ENCODE assay signal across 13 cellular contexts in the genomic region with DNA sequence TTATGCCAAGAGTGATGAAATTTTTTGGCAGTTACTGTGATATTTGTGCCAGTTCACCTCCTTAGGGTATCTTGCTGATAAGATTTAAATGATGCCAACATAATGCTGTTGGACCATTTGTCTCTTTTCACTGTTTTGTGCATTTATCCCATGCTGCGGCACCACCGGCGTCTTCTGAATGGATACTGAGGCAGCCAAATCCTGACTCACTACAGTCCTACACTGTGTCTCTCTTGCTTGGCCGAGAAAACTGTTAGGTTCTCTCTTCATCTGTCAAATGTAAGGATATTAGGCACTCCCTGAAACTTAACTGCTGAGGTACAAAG.
"Had no signal": no experiment of that assay in that cellular context is flagged by ENCODE, and none has a peak within 500 bp of the region (broad histone marks: within the 10 kb centered on the region; RNA-seq: fewer than 3 reads in every experiment).

No MANE protein-coding gene starts in this region.

- ATAC-seq: activated CD4-positive, CD25-positive, alpha-beta regulatory T cell treated with anti-CD3 and anti-CD28 coated beads, Interleukin-2, amount 50 U/mL, for 24 hours had no signal

- H3K4me3 Mint-ChIP-seq: activated naive CD8-positive, alpha-beta T cell treated with anti-CD3 and anti-CD28 coated beads for 36 hours; memory B cell; type B pancreatic cell had no signal

- H3K9me3 Mint-ChIP-seq: activated naive CD8-positive, alpha-beta T cell treated with anti-CD3 and anti-CD28 coated beads for 36 hours; memory B cell; type B pancreatic cell had no signal

- H3K79me2 ChIP-seq: parathyroid adenoma had no signal

- H3K9ac ChIP-seq: parathyroid adenoma had no signal

- H3K36me3 Mint-ChIP-seq: activated naive CD8-positive, alpha-beta T cell treated with anti-CD3 and anti-CD28 coated beads for 36 hours; type B pancreatic cell had no signal

- H3K4me3 ChIP-seq: colonic mucosa, skin epidermis had no signal

- H3K4me1 Mint-ChIP-seq: activated naive CD8-positive, alpha-beta T cell treated with anti-CD3 and anti-CD28 coated beads for 36 hours; memory B cell had no signal

- H3K27me3 ChIP-seq: colonic mucosa had no signal

- H3K36me3 ChIP-seq: colonic mucosa had no signal

- DNase-seq: activated CD4-positive, alpha-beta T cell treated with anti-CD3 and anti-CD28 coated beads, Interleukin-2, amount 50 U/mL, for 4 hours; activated gamma-delta T cell; activated naive CD8-positive, alpha-beta T cell treated with anti-CD3 and anti-CD28 coated beads for 36 hours; activated T-cell treated with anti-CD3 and anti-CD28 coated beads, Interleukin-2, amount 50 U/mL, for 1 hour; colonic mucosa; effector CD8-positive, alpha-beta T cell; SHP77 treated with DMSO at 0.1 percent for 48 hours; stimulated activated CD4-positive, alpha-beta T cell treated with anti-CD3 and anti-CD28 coated beads, Interleukin-4, amount 100 ng/mL, for 4 hours had no signal

- H3K4me1 ChIP-seq: colonic mucosa, parathyroid adenoma had no signal

- H3K27ac ChIP-seq: colonic mucosa, parathyroid adenoma, skin epidermis had no signal

- H3K27ac Mint-ChIP-seq: activated naive CD8-positive, alpha-beta T cell treated with anti-CD3 and anti-CD28 coated beads for 36 hours; memory B cell; type B pancreatic cell had no signal

- H3K9me3 ChIP-seq: colonic mucosa had no signal
